In genomic region chr20:53020834-53021233, GRCh38 we compare ENCODE assay signal across 32 cellular contexts. TPM values are rescaled to one million over a fixed set of nuclear protein-coding genes. Genes with fewer than 3 reads are reported as not detected.
A peak's percentile ranks its signal among the peaks of the same experiment; 100 is the strongest.
DNase-seq lines count a peak whose midpoint lies in the region; ATAC-seq and TF ChIP-seq lines count a peak whose summit lies in the region.
"Had no signal": no experiment of that assay in that cellular context is flagged by ENCODE, and none has a peak within 500 bp of the region (broad histone marks: within the 10 kb centered on the region; RNA-seq: fewer than 3 reads in every experiment).

No MANE protein-coding gene starts in this region.

- no peaks in the 10 kb centered on the region for H3K79me2 ChIP-seq in MM.1S (ENCODE audit: low read length)
- H3K79me2 ChIP-seq: parathyroid adenoma had no signal

- no peaks in the 10 kb centered on the region for H4K20me1 ChIP-seq in MM.1S (ENCODE audit: insufficient read depth, low read length)
- H4K20me1 ChIP-seq: BLaER1 treated with 17β-estradiol and CSF1 and Interleukin-3, amounts not matched to agents 10 nM and 100 nM had no signal

- WGBS in esophagus muscularis mucosa, result 74% methylated on average over 2 of the region's 2 CpGs

- peaks cover 11% of the 10 kb centered on the region; the same call in 1 of the 2 replicates for H3F3A ChIP-seq in MM.1S (ENCODE audit: insufficient read depth, low read length)

- intact Hi-C loops in esophagus muscularis mucosa (cut with DNase I), result no loop called here

- TF ChIP-seq CTCF in MM.1S (IDR thresholded peaks at IDR 0.05; ENCODE audit: low read length) (no peak), esophagus muscularis mucosa (IDR thresholded peaks at IDR 0.05) (no peak)

- ATAC-seq in activated T-cell treated with anti-CD3 and anti-CD28 coated beads, Interleukin-2, amount 50 U/mL, for 72 hours (replicated peaks in 1 of 2), result no peak
- ATAC-seq in GM19035 (IDR thresholded peaks at IDR 0.05; ENCODE audit: unreplicated experiment), result no peak
- ATAC-seq: left lung; stimulated activated naive B cell treated with anti-CD40 and anti-IgM and Interleukin-4, amounts not matched to agents 10 μg/mL and 1 μg/mL and 100 μg/mL, for 72 hours; upper lobe of right lung had no signal

- H3K36me3 ChIP-seq in MM.1S (replicated peaks; ENCODE audit: insufficient read depth, low read length), result no peaks in the 10 kb centered on the region
- no peaks in the 10 kb centered on the region for H3K36me3 ChIP-seq in esophagus muscularis mucosa
- H3K36me3 ChIP-seq: BLaER1 treated with 17β-estradiol and CSF1 and Interleukin-3, amounts not matched to agents 10 nM and 100 nM; left lung; suprapubic skin; upper lobe of right lung had no signal

- H3K27ac ChIP-seq in MM.1S (ENCODE audit: low read length) (peak overlapping the region; percentile 4; the same call in 1 of the 2 replicates), esophagus muscularis mucosa (replicated peaks in 1 of 4) (no peak overlapping the region)
- H3K27ac ChIP-seq: BLaER1 treated with 17β-estradiol and CSF1 and Interleukin-3, amounts not matched to agents 10 nM and 100 nM; left lung; parathyroid adenoma; suprapubic skin; upper lobe of right lung had no signal

- H3K27ac Mint-ChIP-seq in activated T-cell treated with anti-CD3 and anti-CD28 coated beads, Interleukin-2, amount 50 U/mL, for 72 hours, result peak overlapping the region; percentile 99
- H3K27ac Mint-ChIP-seq: activated B cell treated with CpG ODN at 0.5 μM for 24 hours; dendritic cell treated with granulocyte-macrophage colony-stimulating factor and Interleukin-4, amounts not matched to agents 40 ng/mL and 50 ng/mL, for 4 days; endodermal cell; H9; stimulated activated naive B cell treated with anti-CD40 and anti-IgM and Interleukin-4, amounts not matched to agents 10 μg/mL and 1 μg/mL and 100 μg/mL, for 72 hours had no signal

- H3K4me2 ChIP-seq in MM.1S (ENCODE audit: low read depth, low read length), result no peak overlapping the region
- H3K4me2 ChIP-seq: BLaER1 treated with 17β-estradiol and CSF1 and Interleukin-3, amounts not matched to agents 10 nM and 100 nM had no signal

- H3K4me1 ChIP-seq in MM.1S (ENCODE audit: low read length) (peaks cover 46% of the 10 kb centered on the region), esophagus muscularis mucosa (peaks cover 0 to 9% (median 0%) of the 10 kb centered on the region in 4 donors)
- H3K4me1 ChIP-seq: BLaER1 treated with 17β-estradiol and CSF1 and Interleukin-3, amounts not matched to agents 10 nM and 100 nM; left lung; parathyroid adenoma; upper lobe of right lung had no signal

- H3K9me3 Mint-ChIP-seq in activated T-cell treated with anti-CD3 and anti-CD28 coated beads, Interleukin-2, amount 50 U/mL, for 72 hours, result peaks cover 0 to 9% of the 10 kb centered on the region in 2 donors
- H3K9me3 Mint-ChIP-seq: activated B cell treated with CpG ODN at 0.5 μM for 24 hours; dendritic cell treated with granulocyte-macrophage colony-stimulating factor and Interleukin-4, amounts not matched to agents 40 ng/mL and 50 ng/mL, for 4 days; endodermal cell had no signal

- no peak for DNase-seq in activated T-cell treated with anti-CD3 and anti-CD28 coated beads, Interleukin-2, amount 50 U/mL, for 72 hours
- no peak for DNase-seq in activated T-cell treated with anti-CD3 and anti-CD28 coated beads, Interleukin-2, amount 50 U/mL, for 48 hours
- DNase-seq in MM.1S (no peak), RPMI8226 (peak; percentile 14), esophagus muscularis mucosa (ENCODE audit: extremely low spot score) (peak; percentile 47), iPS-NIHi7 (ENCODE audit: extremely low spot score) (no peak)
- DNase-seq in stimulated activated CD4-positive, alpha-beta T cell treated with anti-CD3 and anti-CD28 coated beads, Interleukin-4, amount 100 ng/mL, for 24 hours, result no peak
- DNase-seq: activated B cell treated with CpG ODN at 0.5 μM for 24 hours; activated CD4-positive, alpha-beta T cell treated with anti-CD3 and anti-CD28 coated beads, Interleukin-2, amount 50 U/mL, for 48 hours; activated CD8-positive, alpha-beta memory T cell treated with anti-CD3 and anti-CD28 coated beads, Interleukin-2, amount 50 U/mL, for 4 hours; activated effector memory CD4-positive, alpha-beta T cell treated with anti-CD3 and anti-CD28 coated beads, Interleukin-2, amount 50 U/mL, for 16 hours; central memory CD4-positive, alpha-beta T cell; DMS153; endodermal cell; foreskin fibroblast; H9; left lung; mesendoderm; NCI-H1694; NCI-H446 treated with DMSO at 0.1 percent for 48 hours; retina; stimulated activated naive B cell treated with anti-CD40 and anti-IgM and Interleukin-4, amounts not matched to agents 10 μg/mL and 1 μg/mL and 100 μg/mL, for 72 hours; T1000; upper lobe of right lung had no signal

- no peak for TF ChIP-seq EP300 in esophagus muscularis mucosa (IDR thresholded peaks at IDR 0.05)

- H3K9me3 ChIP-seq in MM.1S (replicated peaks; ENCODE audit: insufficient read depth, low read length), result no peaks in the 10 kb centered on the region
- no peaks in the 10 kb centered on the region for H3K9me3 ChIP-seq in esophagus muscularis mucosa
- H3K9me3 ChIP-seq: left lung, suprapubic skin, upper lobe of right lung had no signal

- no peaks in the 10 kb centered on the region for H3K27me3 Mint-ChIP-seq in activated T-cell treated with anti-CD3 and anti-CD28 coated beads, Interleukin-2, amount 50 U/mL, for 72 hours (ENCODE audit: low read depth)
- H3K27me3 Mint-ChIP-seq: activated B cell treated with CpG ODN at 0.5 μM for 24 hours; dendritic cell treated with granulocyte-macrophage colony-stimulating factor and Interleukin-4, amounts not matched to agents 40 ng/mL and 50 ng/mL, for 4 days had no signal

- H3K9ac ChIP-seq in MM.1S (ENCODE audit: low read length), result no peak overlapping the region
- H3K9ac ChIP-seq: BLaER1 treated with 17β-estradiol and CSF1 and Interleukin-3, amounts not matched to agents 10 nM and 100 nM; parathyroid adenoma had no signal

- H3K4me3 ChIP-seq in MM.1S (ENCODE audit: low read length), result no peak overlapping the region
- H3K4me3 ChIP-seq in esophagus muscularis mucosa, result no peak overlapping the region
- H3K4me3 ChIP-seq: BLaER1 treated with 17β-estradiol and CSF1 and Interleukin-3, amounts not matched to agents 10 nM and 100 nM; left lung; skin epidermis; suprapubic skin; upper lobe of right lung had no signal

- H3K27me3 ChIP-seq in MM.1S (replicated peaks; ENCODE audit: insufficient read depth, low read length) (no peaks in the 10 kb centered on the region), esophagus muscularis mucosa (no peaks in the 10 kb centered on the region)
- H3K27me3 ChIP-seq: BLaER1 treated with 17β-estradiol and CSF1 and Interleukin-3, amounts not matched to agents 10 nM and 100 nM; left lung; suprapubic skin; upper lobe of right lung had no signal

- TF ChIP-seq POLR2A in esophagus muscularis mucosa (IDR thresholded peaks at IDR 0.05; ENCODE audit: low read depth), result no peak

- peak overlapping the region in 1 of 2 donors; percentile 89 for H3K4me3 Mint-ChIP-seq in activated T-cell treated with anti-CD3 and anti-CD28 coated beads, Interleukin-2, amount 50 U/mL, for 72 hours
- H3K4me3 Mint-ChIP-seq: activated B cell treated with CpG ODN at 0.5 μM for 24 hours; dendritic cell treated with granulocyte-macrophage colony-stimulating factor and Interleukin-4, amounts not matched to agents 40 ng/mL and 50 ng/mL, for 4 days; endodermal cell; H9; neural crest cell; stimulated activated naive B cell treated with anti-CD40 and anti-IgM and Interleukin-4, amounts not matched to agents 10 μg/mL and 1 μg/mL and 100 μg/mL, for 72 hours had no signal

- H3K4me1 Mint-ChIP-seq in activated T-cell treated with anti-CD3 and anti-CD28 coated beads, Interleukin-2, amount 50 U/mL, for 72 hours (ENCODE audit: low read depth), result peaks cover 53% of the 10 kb centered on the region
- H3K4me1 Mint-ChIP-seq: activated B cell treated with CpG ODN at 0.5 μM for 24 hours; endodermal cell; H9; stimulated activated naive B cell treated with anti-CD40 and anti-IgM and Interleukin-4, amounts not matched to agents 10 μg/mL and 1 μg/mL and 100 μg/mL, for 72 hours had no signal

- no peak overlapping the region for H2AFZ ChIP-seq in MM.1S (ENCODE audit: low read length)
- H2AFZ ChIP-seq: parathyroid adenoma had no signal

- peaks cover 7 to 12% of the 10 kb centered on the region in 2 donors for H3K36me3 Mint-ChIP-seq in activated T-cell treated with anti-CD3 and anti-CD28 coated beads, Interleukin-2, amount 50 U/mL, for 72 hours (ENCODE audit: insufficient read depth in 2 of 2)
- H3K36me3 Mint-ChIP-seq: stimulated activated naive B cell treated with anti-CD40 and anti-IgM and Interleukin-4, amounts not matched to agents 10 μg/mL and 1 μg/mL and 100 μg/mL, for 72 hours had no signal

- H3K9me2 ChIP-seq in MM.1S (replicated peaks; ENCODE audit: insufficient read depth, low read length), result no peaks in the 10 kb centered on the region

RNA-seq across cellular contexts. Expression of gene TSHZ2, which starts 48.7 kb away (rescaled TPM):
- total RNA-seq in activated T-cell treated with anti-CD3 and anti-CD28 coated beads, Interleukin-2, amount 50 U/mL, for 72 hours, result 10 to 100 TPM; 29.3 to 56.7 TPM
- total RNA-seq in esophagus muscularis mucosa, result 10 to 100 TPM; 10.3 to 15.0 (median 12.9) TPM
- total RNA-seq: LHCN-M2 had no signal

Comparison
In these comparisons a context has a peak if more than half of its experiments do, and no peak if none do; other contexts are left out.
1. DNase-seq: peak in RPMI8226 (single experiment) and esophagus muscularis mucosa (single experiment); none in activated T-cell treated with anti-CD3 and anti-CD28 coated beads, Interleukin-2, amount 50 U/mL, for 72 hours (0 of 2), activated T-cell treated with anti-CD3 and anti-CD28 coated beads, Interleukin-2, amount 50 U/mL, for 48 hours (0 of 2), MM.1S (single experiment), iPS-NIHi7 (single experiment) and stimulated activated CD4-positive, alpha-beta T cell treated with anti-CD3 and anti-CD28 coated beads, Interleukin-4, amount 100 ng/mL, for 24 hours (single experiment).